Comparison of ENCODE assay signal across 32 cellular contexts in genomic region chr4:145567471-145567870, GRCh38.
"Had no signal": no experiment of that assay in that cellular context is flagged by ENCODE, and none has a peak within 500 bp of the region (broad histone marks: within the 10 kb centered on the region; RNA-seq: fewer than 3 reads in every experiment).

No MANE protein-coding gene starts in this region.

- H3K27me3 ChIP-seq: adrenal gland, body of pancreas, brain microvascular endothelial cell, breast epithelium had no signal

- H3K36me3 ChIP-seq: adrenal gland, brain microvascular endothelial cell, breast epithelium had no signal

- H3K4me1 ChIP-seq: adrenal gland, body of pancreas, breast epithelium had no signal

- ATAC-seq: activated CD8-positive, alpha-beta T cell treated with anti-CD3 and anti-CD28 coated beads for 36 hours; activated naive CD4-positive, alpha-beta T cell treated with anti-CD3 and anti-CD28 coated beads, Interleukin-2, amount 50 U/mL, for 72 hours; activated T-cell treated with anti-CD3 and anti-CD28 coated beads, Interleukin-2, amount 50 U/mL, for 4 hours; activated T-cell treated with anti-CD3 and anti-CD28 coated beads, Interleukin-2, amount 50 U/mL, for 72 hours; activated T-helper 17 cell treated with anti-CD3 and anti-CD28 coated beads, Interleukin-2, amount 50 U/mL, for 72 hours; body of pancreas had no signal

- H3K4me3 ChIP-seq: adrenal gland, body of pancreas, breast epithelium had no signal

- H3K27ac ChIP-seq: adrenal gland, body of pancreas, brain microvascular endothelial cell, breast epithelium, VCaP had no signal

- DNase-seq: activated B cell treated with CpG ODN at 0.5 μM for 24 hours; activated CD4-positive, alpha-beta memory T cell treated with anti-CD3 and anti-CD28 coated beads for 36 hours; activated CD4-positive, alpha-beta T cell treated with anti-CD3 and anti-CD28 coated beads for 4 hours; activated CD4-positive, alpha-beta T cell treated with anti-CD3 and anti-CD28 coated beads, Interleukin-2, amount 10 ng/mL, durations not matched to agents 24 days and 14 days; activated CD4-positive, alpha-beta T cell treated with anti-CD3 and anti-CD28 coated beads, Interleukin-2, amount 50 U/mL, for 1 hour; activated CD4-positive, alpha-beta T cell treated with anti-CD3 and anti-CD28 coated beads, Interleukin-2, amount 50 U/mL, for 4 hours; activated CD4-positive, CD25-positive, alpha-beta regulatory T cell treated with anti-CD3 and anti-CD28 coated beads, Interleukin-2, amount 50 U/mL, for 72 hours; activated CD8-positive, alpha-beta memory T cell treated with anti-CD3 and anti-CD28 coated beads, Interleukin-2, amount 50 U/mL, for 4 hours; activated CD8-positive, alpha-beta T cell treated with anti-CD3 and anti-CD28 coated beads for 36 hours; activated effector memory CD4-positive, alpha-beta T cell treated with anti-CD3 and anti-CD28 coated beads, Interleukin-2, amount 50 U/mL, for 16 hours; activated gamma-delta T cell treated with Interleukin-2 at 50 U/mL for 16 hours; activated naive CD4-positive, alpha-beta T cell; activated naive CD4-positive, alpha-beta T cell treated with anti-CD3 and anti-CD28 coated beads for 36 hours; activated naive CD4-positive, alpha-beta T cell treated with anti-CD3 and anti-CD28 coated beads, Interleukin-2, amount 50 U/mL, for 16 hours; activated naive CD8-positive, alpha-beta T cell treated with anti-CD3 and anti-CD28 coated beads for 36 hours; activated T-cell treated with anti-CD3 and anti-CD28 coated beads for 4 hours; activated T-cell treated with anti-CD3 and anti-CD28 coated beads, Interleukin-2, amount 50 U/mL, for 1 hour; activated T-cell treated with anti-CD3 and anti-CD28 coated beads, Interleukin-2, amount 50 U/mL, for 4 hours; activated T-cell treated with anti-CD3 and anti-CD28 coated beads, Interleukin-2, amount 50 U/mL, for 72 hours; adrenal gland; amniotic stem cell; aorta; body of pancreas; brain microvascular endothelial cell; central memory CD4-positive, alpha-beta T cell; T-helper 1 cell; T-helper 2 cell; T-helper 9 cell had no signal

- H3K9me3 ChIP-seq: adrenal gland, body of pancreas, breast epithelium had no signal
